In the genomic region with DNA sequence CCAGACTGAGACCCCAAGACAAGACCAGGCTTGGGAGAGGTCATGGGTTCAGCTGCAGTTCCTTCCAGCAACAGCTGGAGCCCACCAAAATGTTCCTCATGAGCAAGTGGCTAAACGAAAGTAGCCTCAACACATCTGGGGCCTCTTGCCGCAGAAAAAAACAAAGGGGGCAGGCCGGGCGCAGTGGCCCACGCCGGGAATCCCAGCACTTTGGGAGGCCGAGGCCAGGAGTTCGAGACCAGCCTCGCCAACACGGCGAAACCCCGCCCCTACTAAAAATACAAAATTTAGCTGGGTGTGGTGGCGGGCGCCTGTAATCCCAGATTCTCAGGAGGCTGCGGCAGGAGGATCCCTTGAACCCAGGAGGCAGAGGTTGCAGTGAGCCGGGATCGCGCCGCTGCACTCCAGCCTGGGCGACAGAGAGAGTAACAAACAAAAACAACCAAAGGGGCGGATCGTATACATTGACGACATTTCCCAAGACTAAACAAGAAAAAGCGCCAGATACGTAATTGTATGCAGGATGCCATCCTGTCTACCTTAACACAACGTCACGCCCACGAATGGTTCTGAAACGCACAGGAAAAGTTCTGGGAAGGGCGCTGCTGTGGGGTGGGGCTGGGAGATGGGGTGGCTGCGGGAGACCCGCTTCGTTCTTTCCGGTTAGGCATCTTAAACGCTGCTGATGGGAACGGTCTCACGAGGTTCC, we compare ENCODE assay signal across 8 cellular contexts. TPM values are rescaled to one million over a fixed set of nuclear protein-coding genes. Genes with fewer than 3 reads are reported as not detected.
DNase-seq lines count a peak whose midpoint lies in the region; ATAC-seq and TF ChIP-seq lines count a peak whose summit lies in the region.

No MANE protein-coding gene starts in this region.

- peaks cover 29% of the 10 kb centered on the region for H3K4me1 Mint-ChIP-seq in dendritic cell treated with granulocyte-macrophage colony-stimulating factor and Interleukin-4, amounts not matched to agents 40 ng/mL and 50 ng/mL, for 4 days (ENCODE audit: low read depth)
- H3K4me1 Mint-ChIP-seq in natural killer cell, result peaks cover 14 to 30% of the 10 kb centered on the region in 2 donors

- peak overlapping the region; percentile 92 for H3K27ac ChIP-seq in BLaER1

- H4K20me1 ChIP-seq in BLaER1, result peaks cover 91% of the 10 kb centered on the region

- DNase-seq in NB4 (ENCODE audit: low read depth), result no peak
- DNase-seq in natural killer cell, result no peak
- DNase-seq in SKM-1 (lab: John Stamatoyannopoulos, UW; ENCODE audit: unreplicated experiment), result no peak
- no peak for DNase-seq in NCI-H82 treated with DMSO at 0.1 percent for 48 hours (lab: John Stamatoyannopoulos, UW; ENCODE audit: unreplicated experiment)

- peak overlapping the region; percentile 60 for H3K27ac Mint-ChIP-seq in dendritic cell treated with granulocyte-macrophage colony-stimulating factor and Interleukin-4, amounts not matched to agents 40 ng/mL and 50 ng/mL, for 4 days
- H3K27ac Mint-ChIP-seq in natural killer cell, result peak overlapping the region in 1 of 2 donors; percentile 35

- H3K9ac ChIP-seq in BLaER1, result peak overlapping the region; percentile 95

- peak overlapping the region; percentile 96 for H3K4me3 ChIP-seq in BLaER1
- H3K4me3 ChIP-seq in NB4 (ENCODE audit: low read depth, low read length), result peak overlapping the region; percentile 56

- peaks cover 3% of the 10 kb centered on the region for H3K27me3 Mint-ChIP-seq in dendritic cell treated with granulocyte-macrophage colony-stimulating factor and Interleukin-4, amounts not matched to agents 40 ng/mL and 50 ng/mL, for 4 days
- H3K27me3 Mint-ChIP-seq in natural killer cell (ENCODE audit: low read depth in 2 of 2), result no peaks in the 10 kb centered on the region

- peaks cover 73% of the 10 kb centered on the region for H3K36me3 Mint-ChIP-seq in dendritic cell treated with granulocyte-macrophage colony-stimulating factor and Interleukin-4, amounts not matched to agents 40 ng/mL and 50 ng/mL, for 4 days (ENCODE audit: low read depth)
- peaks cover 6% of the 10 kb centered on the region for H3K36me3 Mint-ChIP-seq in natural killer cell

- no peak for ATAC-seq in natural killer cell
- ATAC-seq in HG03108 (IDR thresholded peaks at IDR 0.05; ENCODE audit: unreplicated experiment), result no peak
- no peak for ATAC-seq in HG02840 (IDR thresholded peaks at IDR 0.05; ENCODE audit: low FRiP score, unreplicated experiment)

- TF ChIP-seq POLR2A in NB4 (IDR thresholded peaks at IDR 0.05; ENCODE audit: extremely low read depth, insufficient read length), result no peak

- intact Hi-C loops in dendritic cell treated with granulocyte-macrophage colony-stimulating factor and Interleukin-4, amounts not matched to agents 40 ng/mL and 50 ng/mL, for 4 days (cut with micrococcal nuclease), result no loop called here
- intact Hi-C loops in natural killer cell (cut with micrococcal nuclease), result no loop called here

- H3K4me3 Mint-ChIP-seq in dendritic cell treated with granulocyte-macrophage colony-stimulating factor and Interleukin-4, amounts not matched to agents 40 ng/mL and 50 ng/mL, for 4 days, result peak overlapping the region; percentile 76
- H3K4me3 Mint-ChIP-seq in natural killer cell, result peak overlapping the region; percentile 65

- peaks cover 60% of the 10 kb centered on the region for H3K4me1 ChIP-seq in BLaER1

- no peaks in the 10 kb centered on the region for H3K27me3 ChIP-seq in BLaER1

- no peaks in the 10 kb centered on the region for H3K9me3 Mint-ChIP-seq in dendritic cell treated with granulocyte-macrophage colony-stimulating factor and Interleukin-4, amounts not matched to agents 40 ng/mL and 50 ng/mL, for 4 days
- no peaks in the 10 kb centered on the region for H3K9me3 Mint-ChIP-seq in natural killer cell

- H3K4me2 ChIP-seq in BLaER1, result peak overlapping the region; percentile 96

- no peaks in the 10 kb centered on the region for H3K9me3 ChIP-seq in BLaER1

- H3K36me3 ChIP-seq in BLaER1, result peaks cover 47% of the 10 kb centered on the region

- TF ChIP-seq CTCF in NB4 (IDR thresholded peaks at IDR 0.05; ENCODE audit: low read depth, low read length), result no peak
- no peak for TF ChIP-seq CTCF in natural killer cell (IDR thresholded peaks at IDR 0.05)

RNA-seq across cellular contexts. Expression of a gene that starts 1.7 kb away (rescaled TPM):
- 10 to 100 TPM; 12.1 to 15.7 (median 14.4) TPM for total RNA-seq in natural killer cell

RNA-seq across cellular contexts. Expression of a gene that starts 27.5 kb away (rescaled TPM):
- total RNA-seq in natural killer cell, result 10 to 100 TPM; 78.3 to 84.8 (median 79.3) TPM

RNA-seq across cellular contexts. Expression of a gene that starts 27.6 kb away (rescaled TPM):
- 10 to 100 TPM; 38.7 to 62.3 (median 41.6) TPM for total RNA-seq in natural killer cell

RNA-seq across cellular contexts. Expression of a gene that starts 38.0 kb away (rescaled TPM):
- total RNA-seq in natural killer cell, result 10 to 100 TPM in 1 of 3 donors, 1 to 10 TPM in 2; 9.0 to 11.3 (median 9.4) TPM

RNA-seq across cellular contexts. Expression of a gene that starts 44.8 kb away (rescaled TPM):
- 10 to 100 TPM; 84.3 to 89.0 (median 87.1) TPM for total RNA-seq in natural killer cell
